In genomic region chr16:68070249-68070725, GRCh38 we compare ENCODE assay signal across 11 cellular contexts. TPM values are rescaled to one million over a fixed set of nuclear protein-coding genes. Genes with fewer than 3 reads are reported as not detected.
DNase-seq lines count a peak whose midpoint lies in the region; ATAC-seq and TF ChIP-seq lines count a peak whose summit lies in the region.
"Had no signal": no experiment of that assay in that cellular context is flagged by ENCODE, and none has a peak within 500 bp of the region (broad histone marks: within the 10 kb centered on the region; RNA-seq: fewer than 3 reads in every experiment).

No MANE protein-coding gene starts in this region.

- H3K27ac ChIP-seq in DOHH2 (ENCODE audit: low read depth, low read length) (peak overlapping the region; percentile 73), neural progenitor cell (no peak overlapping the region)

- no peak for DNase-seq in activated T-helper 1 cell treated with anti-CD3 and anti-CD28 coated beads, Interleukin-12 subunit alpha, Interleukin-12 subunit beta, Interleukin-2, Interleukin-4 antibody, amounts not matched to agents 30 ng/mL and 10 ng/mL and 1 ng/mL, durations not matched to agents 14 hours and 24 hours and 36 hours (ENCODE audit: low spot score)
- DNase-seq in osteocyte (ENCODE audit: extremely low spot score, unreplicated experiment) (peak; percentile 34), hippocampal formation (lab: John Stamatoyannopoulos, UW) (no peak), neural progenitor cell (ENCODE audit: low spot score) (no peak), BE2C (no peak), HuH-7.5 (ENCODE audit: low spot score) (no peak)
- DNase-seq: erythroblast had no signal

- peak overlapping the region; percentile 97 for H3K27ac Mint-ChIP-seq in activated T-helper 1 cell treated with anti-CD3 and anti-CD28 coated beads, Interleukin-12 subunit alpha, Interleukin-12 subunit beta, Interleukin-2, Interleukin-4 antibody, amounts not matched to agents 30 ng/mL and 10 ng/mL and 1 ng/mL, durations not matched to agents 14 hours and 24 hours and 36 hours
- H3K27ac Mint-ChIP-seq in osteocyte (ENCODE audit: unreplicated experiment) (no peak overlapping the region), neural progenitor cell (no peak overlapping the region)

- peaks cover 49% of the 10 kb centered on the region for H3K36me3 Mint-ChIP-seq in activated T-helper 1 cell treated with anti-CD3 and anti-CD28 coated beads, Interleukin-12 subunit alpha, Interleukin-12 subunit beta, Interleukin-2, Interleukin-4 antibody, amounts not matched to agents 30 ng/mL and 10 ng/mL and 1 ng/mL, durations not matched to agents 14 hours and 24 hours and 36 hours (ENCODE audit: low read depth)
- H3K36me3 Mint-ChIP-seq in osteocyte (ENCODE audit: unreplicated experiment) (peaks cover 21% of the 10 kb centered on the region), neural progenitor cell (peaks cover 18% of the 10 kb centered on the region)

- H3K9me2 ChIP-seq in DOHH2 (replicated peaks; ENCODE audit: control insufficient read depth, low read length), result no peaks in the 10 kb centered on the region

- peak overlapping the region; percentile 71 for H3K4me3 Mint-ChIP-seq in activated T-helper 1 cell treated with anti-CD3 and anti-CD28 coated beads, Interleukin-12 subunit alpha, Interleukin-12 subunit beta, Interleukin-2, Interleukin-4 antibody, amounts not matched to agents 30 ng/mL and 10 ng/mL and 1 ng/mL, durations not matched to agents 14 hours and 24 hours and 36 hours
- H3K4me3 Mint-ChIP-seq in osteocyte (ENCODE audit: unreplicated experiment), result no peak overlapping the region
- H3K4me3 Mint-ChIP-seq in neural progenitor cell, result no peak overlapping the region

- peak overlapping the region; percentile 50 for H3K4me3 ChIP-seq in DOHH2 (ENCODE audit: low read length)
- H3K4me3 ChIP-seq in neural progenitor cell, result no peak overlapping the region
- H3K4me3 ChIP-seq in BE2C (ENCODE audit: low read depth, low read length), result no peak overlapping the region

- peaks cover 19% of the 10 kb centered on the region for H3F3A ChIP-seq in DOHH2 (ENCODE audit: control insufficient read depth, insufficient read depth)
- no peaks in the 10 kb centered on the region for H3F3A ChIP-seq in neural progenitor cell (ENCODE audit: low read depth)

- no peaks in the 10 kb centered on the region for H3K27me3 Mint-ChIP-seq in activated T-helper 1 cell treated with anti-CD3 and anti-CD28 coated beads, Interleukin-12 subunit alpha, Interleukin-12 subunit beta, Interleukin-2, Interleukin-4 antibody, amounts not matched to agents 30 ng/mL and 10 ng/mL and 1 ng/mL, durations not matched to agents 14 hours and 24 hours and 36 hours (ENCODE audit: insufficient read depth)
- H3K27me3 Mint-ChIP-seq in osteocyte (ENCODE audit: unreplicated experiment), result no peaks in the 10 kb centered on the region
- H3K27me3 Mint-ChIP-seq in neural progenitor cell (ENCODE audit: insufficient read depth, low read depth), result peaks cover 9% of the 10 kb centered on the region

- H3K27me3 ChIP-seq in DOHH2 (ENCODE audit: control insufficient read depth, low read length), result no peaks in the 10 kb centered on the region
- no peaks in the 10 kb centered on the region for H3K27me3 ChIP-seq in neural progenitor cell
- no peaks in the 10 kb centered on the region for H3K27me3 ChIP-seq in BE2C

- no peak overlapping the region for H2AFZ ChIP-seq in neural progenitor cell (replicated peaks)

- H3K4me1 ChIP-seq in DOHH2 (ENCODE audit: control insufficient read depth, low read length) (peaks cover 61% of the 10 kb centered on the region), neural progenitor cell (no peaks in the 10 kb centered on the region), BE2C (no peaks in the 10 kb centered on the region)

- peaks cover 85% of the 10 kb centered on the region for H3K4me1 Mint-ChIP-seq in activated T-helper 1 cell treated with anti-CD3 and anti-CD28 coated beads, Interleukin-12 subunit alpha, Interleukin-12 subunit beta, Interleukin-2, Interleukin-4 antibody, amounts not matched to agents 30 ng/mL and 10 ng/mL and 1 ng/mL, durations not matched to agents 14 hours and 24 hours and 36 hours (ENCODE audit: low read depth)
- H3K4me1 Mint-ChIP-seq in osteocyte (ENCODE audit: unreplicated experiment) (peaks cover 14% of the 10 kb centered on the region), neural progenitor cell (peaks cover 11% of the 10 kb centered on the region)

- no peaks in the 10 kb centered on the region for H3K9me3 Mint-ChIP-seq in activated T-helper 1 cell treated with anti-CD3 and anti-CD28 coated beads, Interleukin-12 subunit alpha, Interleukin-12 subunit beta, Interleukin-2, Interleukin-4 antibody, amounts not matched to agents 30 ng/mL and 10 ng/mL and 1 ng/mL, durations not matched to agents 14 hours and 24 hours and 36 hours
- H3K9me3 Mint-ChIP-seq in osteocyte (ENCODE audit: unreplicated experiment) (no peaks in the 10 kb centered on the region), neural progenitor cell (no peaks in the 10 kb centered on the region)

- peak; percentile 14 for ATAC-seq in HG03097 (IDR thresholded peaks at IDR 0.05; ENCODE audit: low FRiP score, unreplicated experiment)

- peaks cover 45% of the 10 kb centered on the region for H3K36me3 ChIP-seq in DOHH2 (ENCODE audit: control insufficient read depth, low read length)
- no peaks in the 10 kb centered on the region for H3K36me3 ChIP-seq in neural progenitor cell
- peaks cover 25% of the 10 kb centered on the region for H3K36me3 ChIP-seq in BE2C

- peak overlapping the region; percentile 69 for H3K4me2 ChIP-seq in DOHH2 (ENCODE audit: low read length)
- no peak overlapping the region for H3K4me2 ChIP-seq in neural progenitor cell

- no peaks in the 10 kb centered on the region for H3K9me3 ChIP-seq in DOHH2 (ENCODE audit: control insufficient read depth, insufficient read depth, low read length)
- no peaks in the 10 kb centered on the region for H3K9me3 ChIP-seq in neural progenitor cell (ENCODE audit: low read depth)
- H3K9me3 ChIP-seq in BE2C, result no peaks in the 10 kb centered on the region

- H4K20me1 ChIP-seq in DOHH2 (ENCODE audit: control insufficient read depth, insufficient read depth, low read depth, low read length) (peaks cover 3% of the 10 kb centered on the region; the same call in 1 of the 2 replicates), neural progenitor cell (ENCODE audit: low read depth) (no peaks in the 10 kb centered on the region)

- TF ChIP-seq CTCF in DOHH2 (IDR thresholded peaks at IDR 0.05; ENCODE audit: low read depth, low read length, poor library complexity, severe bottlenecking) (no peak), osteocyte (IDR thresholded peaks at IDR 0.05) (no peak), neural progenitor cell (IDR thresholded peaks at IDR 0.05) (no peak), BE2C (IDR thresholded peaks at IDR 0.05; ENCODE audit: low read depth, low read length) (no peak)

- intact Hi-C loops in activated T-helper 1 cell treated with anti-CD3 and anti-CD28 coated beads, Interleukin-12 subunit alpha, Interleukin-12 subunit beta, Interleukin-2, Interleukin-4 antibody, amounts not matched to agents 30 ng/mL and 10 ng/mL and 1 ng/mL, durations not matched to agents 14 hours and 24 hours and 36 hours (cut with micrococcal nuclease), result loop anchor here (2.0 kb wide), 1 partner anchor 15 kb away; the partner anchor contains the start of gene NFATC3

- H3K79me2 ChIP-seq in DOHH2 (ENCODE audit: control insufficient read depth, low read length) (no peaks in the 10 kb centered on the region), neural progenitor cell (ENCODE audit: low read depth) (no peaks in the 10 kb centered on the region)

- no peak overlapping the region for H3K9ac ChIP-seq in neural progenitor cell

RNA-seq across cellular contexts. Expression of gene NFATC3, which starts 14.9 kb away (rescaled TPM):
- total RNA-seq in activated T-helper 1 cell treated with anti-CD3 and anti-CD28 coated beads, Interleukin-12 subunit alpha, Interleukin-12 subunit beta, Interleukin-2, Interleukin-4 antibody, amounts not matched to agents 30 ng/mL and 10 ng/mL and 1 ng/mL, durations not matched to agents 14 hours and 24 hours and 36 hours, result 152 and 157 TPM in 2 replicates
- 42.0 and 42.3 TPM in 2 replicates for total RNA-seq in osteocyte
- total RNA-seq in neural progenitor cell (ENCODE audit: low replicate concordance), result 34.2 and 43.1 TPM in 2 replicates
- polyA plus RNA-seq in BE2C (2012; ENCODE audit: insufficient read depth, insufficient read length, low read depth), result 17.5 TPM

RNA-seq across cellular contexts. Expression of gene DUS2, which starts 47.2 kb away (rescaled TPM):
- total RNA-seq in activated T-helper 1 cell treated with anti-CD3 and anti-CD28 coated beads, Interleukin-12 subunit alpha, Interleukin-12 subunit beta, Interleukin-2, Interleukin-4 antibody, amounts not matched to agents 30 ng/mL and 10 ng/mL and 1 ng/mL, durations not matched to agents 14 hours and 24 hours and 36 hours, result 34.7 and 37.2 TPM in 2 replicates
- 13.6 and 17.2 TPM in 2 replicates for total RNA-seq in osteocyte
- 22.7 and 22.9 TPM in 2 replicates for total RNA-seq in neural progenitor cell (ENCODE audit: low replicate concordance)
- polyA plus RNA-seq in BE2C (2012; ENCODE audit: insufficient read depth, insufficient read length, low read depth), result 9.8 TPM

RNA-seq across cellular contexts. Expression of gene DDX28, which starts 47.3 kb away (rescaled TPM):
- total RNA-seq in activated T-helper 1 cell treated with anti-CD3 and anti-CD28 coated beads, Interleukin-12 subunit alpha, Interleukin-12 subunit beta, Interleukin-2, Interleukin-4 antibody, amounts not matched to agents 30 ng/mL and 10 ng/mL and 1 ng/mL, durations not matched to agents 14 hours and 24 hours and 36 hours, result 28.2 and 28.4 TPM in 2 replicates
- total RNA-seq in osteocyte (7.5 and 8.8 TPM in 2 replicates), neural progenitor cell (ENCODE audit: low replicate concordance) (7.3 and 17.0 TPM in 2 replicates)
- 43.8 TPM for polyA plus RNA-seq in BE2C (2012; ENCODE audit: insufficient read depth, insufficient read length, low read depth)

RNA-seq across cellular contexts. Expression of gene DPEP2NB, which starts 54.6 kb away (rescaled TPM):
- total RNA-seq in activated T-helper 1 cell treated with anti-CD3 and anti-CD28 coated beads, Interleukin-12 subunit alpha, Interleukin-12 subunit beta, Interleukin-2, Interleukin-4 antibody, amounts not matched to agents 30 ng/mL and 10 ng/mL and 1 ng/mL, durations not matched to agents 14 hours and 24 hours and 36 hours, result not detected in 2 replicates
- total RNA-seq in osteocyte (not detected in 2 replicates), neural progenitor cell (ENCODE audit: low replicate concordance) (not detected in 2 replicates)
- polyA plus RNA-seq in BE2C (2012; ENCODE audit: insufficient read depth, insufficient read length, low read depth), result 0.49 TPM
- total RNA-seq: HT-29, mucosa of gallbladder had no signal
